ENCODE assay signal across 19 cellular contexts in genomic region chr4:25727711-25728493, GRCh38.
DNase-seq lines count a peak whose midpoint lies in the region; ATAC-seq, FAIRE-seq and TF ChIP-seq lines count a peak whose summit lies in the region.
"Had no signal": no experiment of that assay in that cellular context is flagged by ENCODE, and none has a peak within 500 bp of the region (broad histone marks: within the 10 kb centered on the region; RNA-seq: fewer than 3 reads in every experiment).

No MANE protein-coding gene starts in this region.

- CTCF ChIA-PET in mammary epithelial cell (lab: Charles Lee; ENCODE audit: low non-redundant PET) (no interaction called here), MCF 10A (lab: Yijun Ruan, JAX) (interaction anchor here (0.6 kb wide), 1 partner anchor 202 kb away, joined by 4 read pairs; no protein-coding TSS in a partner anchor), GM12878 (lab: Yijun Ruan, JAX) (no interaction called here), RWPE1 (lab: Yijun Ruan, JAX) (no interaction called here)

- SMC1A ChIA-PET in GM12878 (lab: Charles Lee; ENCODE audit: uncharacterized antibody, unreplicated experiment): interaction anchor here (0.9 to 1.1 kb wide), 2 partner anchors 18 to 68 kb away, joined by 3 read pairs; no protein-coding TSS in a partner anchor

- H3K27ac ChIP-seq in mammary epithelial cell (ENCODE audit: insufficient read depth, low read depth, low read length) (no peak overlapping the region), GM12878 (ENCODE audit: control insufficient read depth, insufficient read depth) (no peak overlapping the region), RWPE1 (no peak overlapping the region)
- H3K27ac ChIP-seq: cardiac muscle cell had no signal

- H2AFZ ChIP-seq in mammary epithelial cell (ENCODE audit: low read depth, low read length) (peak overlapping the region; percentile 75), GM12878 (ENCODE audit: control insufficient read depth, low read depth, low read length) (no peak overlapping the region)

- POLR2A ChIA-PET in MCF 10A (lab: Yijun Ruan, JAX): no interaction called here
- POLR2A ChIA-PET in GM12878 (lab: Charles Lee): no interaction called here
- POLR2A ChIA-PET in RWPE1 (lab: Yijun Ruan, JAX; ENCODE audit: low non-redundant PET): no interaction called here

- WGBS in mammary epithelial cell (ENCODE audit: low coverage, missing lambda C conversion rate): 70% methylated on average over 9 of the region's 9 CpGs
- 21% methylated on average over 9 of the region's 9 CpGs for WGBS in GM12878 (ENCODE audit: insufficient coverage, insufficient replicate concordance, low lambda C conversion rate, missing lambda C conversion rate)

- in situ Hi-C loops in mammary epithelial cell (cut with MboI; ENCODE audit: low sequenced_read_pairs in 2 of 2): no loop called here
- in situ Hi-C loops in GM12878 (cut with MboI): no loop called here

- H3K36me3 ChIP-seq in mammary epithelial cell (ENCODE audit: insufficient read depth, low read length) (no peaks in the 10 kb centered on the region), GM12878 (ENCODE audit: control insufficient read depth in 2 of 2, insufficient read depth in 2 of 2, low read length in 1 of 2) (no peaks in the 10 kb centered on the region)
- H3K36me3 ChIP-seq: cardiac muscle cell had no signal

- H3K4me1 ChIP-seq in mammary epithelial cell (ENCODE audit: insufficient read depth, low read length): no peaks in the 10 kb centered on the region
- H3K4me1 ChIP-seq in GM12878 (ENCODE audit: control insufficient read depth, insufficient read depth, low read length): peaks cover 4% of the 10 kb centered on the region; the same call in 1 of the 2 replicates

- H3K4me3 ChIP-seq in mammary epithelial cell (replicated peaks in 1 of 3; ENCODE audit: insufficient read depth in 1 of 3, low read depth in 2 of 3, low read length in 3 of 3): no peak overlapping the region
- H3K4me3 ChIP-seq in GM12878: no peak overlapping the region
- H3K4me3 ChIP-seq: cardiac muscle cell, lung had no signal

- BruUV-seq in mammary epithelial cell (replicated peaks; lab: Mats Ljungman, UMichigan) (no TSS peak), MCF 10A (replicated peaks; lab: Mats Ljungman, UMichigan) (no TSS peak), GM12878 (replicated peaks; lab: Mats Ljungman, UMichigan) (no TSS peak)

- no peak overlapping the region for H3K4me3 Mint-ChIP-seq in MCF 10A (ENCODE audit: unreplicated experiment)
- H3K4me3 Mint-ChIP-seq: activated naive CD8-positive, alpha-beta T cell treated with anti-CD3 and anti-CD28 coated beads, Interleukin-2, amount 50 U/mL, for 24 hours; activated T-cell treated with anti-CD3 and anti-CD28 coated beads, Interleukin-2, amount 50 U/mL, for 24 hours; CD8-positive, alpha-beta memory T cell; HFFc6; nephron had no signal

- dilution Hi-C loops in mammary epithelial cell (cut with HindIII; ENCODE audit: low sequenced_read_pairs): no loop called here

- no peak for TF ChIP-seq EP300 in GM12878 (IDR thresholded peaks at IDR 0.05; ENCODE audit: borderline replicate concordance in 1 of 2, control insufficient read depth in 1 of 2, low read depth in 2 of 2, low read length in 2 of 2)

- no peak overlapping the region for H3K27ac Mint-ChIP-seq in MCF 10A (ENCODE audit: low read depth, unreplicated experiment)
- H3K27ac Mint-ChIP-seq: activated naive CD8-positive, alpha-beta T cell treated with anti-CD3 and anti-CD28 coated beads, Interleukin-2, amount 50 U/mL, for 24 hours; activated T-cell treated with anti-CD3 and anti-CD28 coated beads, Interleukin-2, amount 50 U/mL, for 24 hours; CD8-positive, alpha-beta memory T cell; HFFc6 had no signal

- no peaks in the 10 kb centered on the region for H3K27me3 ChIP-seq in mammary epithelial cell (ENCODE audit: insufficient read depth, low read length)
- no peaks in the 10 kb centered on the region for H3K27me3 ChIP-seq in GM12878 (replicated peaks in 1 of 2; ENCODE audit: control insufficient read depth in 2 of 2, insufficient read depth in 2 of 2, low read length in 1 of 2)
- H3K27me3 ChIP-seq: cardiac muscle cell had no signal

- intact Hi-C loops in mammary epithelial cell (cut with micrococcal nuclease): no loop called here
- intact Hi-C loops in MCF 10A (cut with micrococcal nuclease): no loop called here
- intact Hi-C loops in GM12878 (cut with micrococcal nuclease; ENCODE audit: unreplicated experiment): loop anchor here (5.0 kb wide), 1 partner anchor 671 kb away; no protein-coding TSS in a partner anchor
- intact Hi-C loops in Right ventricle myocardium inferior (cut with DNase I): no loop called here

- TF ChIP-seq CTCF in mammary epithelial cell (conservative IDR thresholded peaks at IDR 0.05 in 1 of 2, IDR thresholded peaks at IDR 0.05 in 1 of 2; ENCODE audit: extremely low read depth in 1 of 2, insufficient read depth in 1 of 2, low read depth in 1 of 2, low read length in 2 of 2) (no peak), MCF 10A (IDR thresholded peaks at IDR 0.05; ENCODE audit: unreplicated experiment) (no peak), GM12878 (IDR thresholded peaks at IDR 0.05 in 2 of 3, conservative IDR thresholded peaks at IDR 0.05 in 1 of 3; ENCODE audit: control insufficient read depth in 2 of 3, extremely low read depth in 1 of 3, insufficient read depth in 1 of 3, low read depth in 3 of 3, low read length in 3 of 3) (no peak), RWPE1 (conservative IDR thresholded peaks at IDR 0.05; ENCODE audit: low read depth) (no peak)

- H3K36me3 Mint-ChIP-seq in MCF 10A (ENCODE audit: insufficient read depth, unreplicated experiment): no peaks in the 10 kb centered on the region

- TF ChIP-seq POLR2A in GM12878 (IDR thresholded peaks at IDR 0.05; ENCODE audit: low read depth, low read length): no peak

- ATAC-seq in HG03280 (IDR thresholded peaks at IDR 0.05; ENCODE audit: unreplicated experiment): peak; percentile 51
- ATAC-seq in GM12878: peak; percentile 53; the same call in 2 of the 3 replicates
- ATAC-seq in Right ventricle myocardium inferior: no peak
- ATAC-seq in GM21529 (IDR thresholded peaks at IDR 0.05; ENCODE audit: unreplicated experiment): no peak
- no peak for ATAC-seq in GM18861 (IDR thresholded peaks at IDR 0.05; ENCODE audit: unreplicated experiment)
- ATAC-seq: activated naive CD8-positive, alpha-beta T cell treated with anti-CD3 and anti-CD28 coated beads, Interleukin-2, amount 50 U/mL, for 24 hours had no signal

- DNase-seq in mammary epithelial cell (peak; percentile 27), MCF 10A (ENCODE audit: unreplicated experiment) (no peak), GM12878 (ENCODE audit: low read depth, low spot score) (no peak), Right ventricle myocardium inferior (ENCODE audit: missing footprints) (no peak), RWPE1 (ENCODE audit: low spot score) (no peak)
- DNase-seq: activated naive CD8-positive, alpha-beta T cell treated with anti-CD3 and anti-CD28 coated beads, Interleukin-2, amount 50 U/mL, for 24 hours; activated T-cell treated with anti-CD3 and anti-CD28 coated beads, Interleukin-2, amount 50 U/mL, for 24 hours; CD8-positive, alpha-beta memory T cell; effector CD4-positive, alpha-beta T cell; HFFc6; MV-4-11; NCI-H446 had no signal

- peak overlapping the region; percentile 1 for H3K4me2 ChIP-seq in mammary epithelial cell (ENCODE audit: insufficient read depth, low read depth, low read length)
- H3K4me2 ChIP-seq in GM12878 (ENCODE audit: control insufficient read depth, insufficient read depth): no peak overlapping the region

- TF ChIP-seq RAD21 in GM12878 (IDR thresholded peaks at IDR 0.05; ENCODE audit: insufficient read depth, low read depth, low read length): no peak

- H4K20me1 ChIP-seq in mammary epithelial cell (ENCODE audit: insufficient read depth, low read length): no peaks in the 10 kb centered on the region
- H4K20me1 ChIP-seq in GM12878 (ENCODE audit: control insufficient read depth, insufficient read depth): no peaks in the 10 kb centered on the region

- H3K4me1 Mint-ChIP-seq in MCF 10A (ENCODE audit: insufficient read depth, unreplicated experiment): no peaks in the 10 kb centered on the region
- H3K4me1 Mint-ChIP-seq: activated naive CD8-positive, alpha-beta T cell treated with anti-CD3 and anti-CD28 coated beads, Interleukin-2, amount 50 U/mL, for 24 hours; nephron had no signal

- no peaks in the 10 kb centered on the region for H3K9me3 Mint-ChIP-seq in MCF 10A (ENCODE audit: unreplicated experiment)
- H3K9me3 Mint-ChIP-seq: activated naive CD8-positive, alpha-beta T cell treated with anti-CD3 and anti-CD28 coated beads, Interleukin-2, amount 50 U/mL, for 24 hours; activated T-cell treated with anti-CD3 and anti-CD28 coated beads, Interleukin-2, amount 50 U/mL, for 24 hours; CD8-positive, alpha-beta memory T cell; HFFc6; nephron had no signal

- no peak overlapping the region for H3K9ac ChIP-seq in mammary epithelial cell (ENCODE audit: insufficient read depth, low read length)
- H3K9ac ChIP-seq in GM12878 (ENCODE audit: control insufficient read depth, insufficient read depth, low read length): no peak overlapping the region

- H3K79me2 ChIP-seq in mammary epithelial cell (ENCODE audit: insufficient read depth, low read length) (no peaks in the 10 kb centered on the region), GM12878 (ENCODE audit: control insufficient read depth, insufficient read depth, low read length) (no peaks in the 10 kb centered on the region)

- no peak for FAIRE-seq in GM12878 (lab: Jason Lieb, UNC)
- FAIRE-seq: G401.6 had no signal

- H3K9me3 ChIP-seq in mammary epithelial cell (replicated peaks; ENCODE audit: insufficient read depth, low read length): no peaks in the 10 kb centered on the region
- H3K9me3 ChIP-seq in GM12878 (replicated peaks; ENCODE audit: control insufficient read depth, insufficient read depth, low read length): no peaks in the 10 kb centered on the region

- H3K27me3 Mint-ChIP-seq in MCF 10A (ENCODE audit: insufficient read depth, unreplicated experiment): no peaks in the 10 kb centered on the region
- H3K27me3 Mint-ChIP-seq: activated naive CD8-positive, alpha-beta T cell treated with anti-CD3 and anti-CD28 coated beads, Interleukin-2, amount 50 U/mL, for 24 hours; activated T-cell treated with anti-CD3 and anti-CD28 coated beads, Interleukin-2, amount 50 U/mL, for 24 hours; CD8-positive, alpha-beta memory T cell had no signal

- RAD21 ChIA-PET in GM12878 (lab: Charles Lee; ENCODE audit: unreplicated experiment): no interaction called here

TF ChIP-seq in GM12878, 131 proteins besides CTCF, POLR2A, EP300 and RAD21 (continues in another document):
- TF ChIP-seq SREBF1 (IDR thresholded peaks at IDR 0.05; ENCODE audit: low read length): no peak
- TF ChIP-seq, protein P1, sequence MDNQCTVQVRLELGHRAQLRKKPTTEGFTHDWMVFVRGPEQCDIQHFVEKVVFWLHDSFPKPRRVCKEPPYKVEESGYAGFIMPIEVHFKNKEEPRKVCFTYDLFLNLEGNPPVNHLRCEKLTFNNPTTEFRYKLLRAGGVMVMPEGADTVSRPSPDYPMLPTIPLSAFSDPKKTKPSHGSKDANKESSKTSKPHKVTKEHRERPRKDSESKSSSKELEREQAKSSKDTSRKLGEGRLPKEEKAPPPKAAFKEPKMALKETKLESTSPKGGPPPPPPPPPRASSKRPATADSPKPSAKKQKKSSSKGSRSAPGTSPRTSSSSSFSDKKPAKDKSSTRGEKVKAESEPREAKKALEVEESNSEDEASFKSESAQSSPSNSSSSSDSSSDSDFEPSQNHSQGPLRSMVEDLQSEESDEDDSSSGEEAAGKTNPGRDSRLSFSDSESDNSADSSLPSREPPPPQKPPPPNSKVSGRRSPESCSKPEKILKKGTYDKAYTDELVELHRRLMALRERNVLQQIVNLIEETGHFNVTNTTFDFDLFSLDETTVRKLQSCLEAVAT (IDR thresholded peaks at IDR 0.05): no peak

Comparison
In these comparisons a context has a peak if more than half of its experiments do, and no peak if none do; other contexts are left out.
1. ATAC-seq: peak in HG03280 (single experiment) and GM12878 (single experiment); none in Right ventricle myocardium inferior (single experiment), GM21529 (single experiment) and GM18861 (single experiment).